In genomic region chr15:65318870-65319356, GRCh38 we compare ENCODE assay signal across 7 cellular contexts. TPM values are rescaled to one million over a fixed set of nuclear protein-coding genes. Genes with fewer than 3 reads are reported as not detected.
A peak's percentile ranks its signal among the peaks of the same experiment; 100 is the strongest.
DNase-seq lines count a peak whose midpoint lies in the region; ATAC-seq and TF ChIP-seq lines count a peak whose summit lies in the region.

No MANE protein-coding gene starts in this region.

- no peaks in the 10 kb centered on the region for H3K9me3 Mint-ChIP-seq in activated T-cell treated with anti-CD3 and anti-CD28 coated beads, Interleukin-2, amount 50 U/mL, for 72 hours

- H3K27ac Mint-ChIP-seq in activated T-cell treated with anti-CD3 and anti-CD28 coated beads, Interleukin-2, amount 50 U/mL, for 72 hours, result peak overlapping the region; percentile 70

- H4K8ac ChIP-seq in neuronal stem cell (ENCODE audit: low read depth, low read length), result no peak overlapping the region

- no peak overlapping the region for H3K9ac ChIP-seq in neuronal stem cell (ENCODE audit: low read depth, low read length, poor library complexity)

- no peak overlapping the region for H3K4ac ChIP-seq in neuronal stem cell (ENCODE audit: low read length)

- no peak for TF ChIP-seq POLR2A in Peyer's patch (IDR thresholded peaks at IDR 0.05)

- peak; percentile 84 to 98 (median 90) for TF ChIP-seq CTCF in Peyer's patch (IDR thresholded peaks at IDR 0.05)
- TF ChIP-seq CTCF in thoracic aorta (IDR thresholded peaks at IDR 0.05), result peak; percentile 91

- no peak overlapping the region for H3K14ac ChIP-seq in neuronal stem cell (ENCODE audit: low read length)

- no peak overlapping the region for H3K4me3 Mint-ChIP-seq in activated T-cell treated with anti-CD3 and anti-CD28 coated beads, Interleukin-2, amount 50 U/mL, for 72 hours

- H3K36me3 ChIP-seq in Peyer's patch (no peaks in the 10 kb centered on the region), neuronal stem cell (replicated peaks in 1 of 2; ENCODE audit: control insufficient read depth in 2 of 2, insufficient read depth in 2 of 2, low read length in 2 of 2) (no peaks in the 10 kb centered on the region), thoracic aorta (no peaks in the 10 kb centered on the region)

- H2AK5ac ChIP-seq in neuronal stem cell (ENCODE audit: low read depth, low read length), result no peak overlapping the region

- no peak overlapping the region for H4K91ac ChIP-seq in neuronal stem cell (ENCODE audit: low read depth, low read length, poor library complexity)

- no CpG with 5 or more reads among the region's 5 CpGs for WGBS in neuronal stem cell (ENCODE audit: extremely low coverage in 2 of 2, insufficient read length in 2 of 2, insufficient replicate concordance in 1 of 2), 2 donors

- peaks cover 7% of the 10 kb centered on the region for H3K4me1 Mint-ChIP-seq in activated T-cell treated with anti-CD3 and anti-CD28 coated beads, Interleukin-2, amount 50 U/mL, for 72 hours (ENCODE audit: low read depth)

- H3K9me3 ChIP-seq in Peyer's patch (no peaks in the 10 kb centered on the region), neuronal stem cell (replicated peaks in 1 of 2; ENCODE audit: control insufficient read depth in 2 of 2, insufficient read depth in 1 of 2, low read depth in 1 of 2, low read length in 2 of 2) (no peaks in the 10 kb centered on the region), thoracic aorta (no peaks in the 10 kb centered on the region)

- no peaks in the 10 kb centered on the region for H3K4me1 ChIP-seq in Peyer's patch
- peaks cover 4 to 7% of the 10 kb centered on the region in 2 donors for H3K4me1 ChIP-seq in neuronal stem cell (ENCODE audit: control insufficient read depth in 2 of 2, insufficient read depth in 1 of 2, low read depth in 1 of 2, low read length in 2 of 2)
- no peaks in the 10 kb centered on the region for H3K4me1 ChIP-seq in thoracic aorta (ENCODE audit: control insufficient read depth in 1 of 2, low read depth in 2 of 2)

- H2BK5ac ChIP-seq in neuronal stem cell (ENCODE audit: low read length), result no peak overlapping the region

- H3K27me3 ChIP-seq in Peyer's patch (no peaks in the 10 kb centered on the region), neuronal stem cell (ENCODE audit: control insufficient read depth in 3 of 3, insufficient read depth in 3 of 3, low read depth in 1 of 3, low read length in 3 of 3) (no peaks in the 10 kb centered on the region), thoracic aorta (replicated peaks; ENCODE audit: insufficient read depth) (no peaks in the 10 kb centered on the region)

- H3K79me1 ChIP-seq in neuronal stem cell (ENCODE audit: low read depth, low read length), result no peaks in the 10 kb centered on the region

- H2AFZ ChIP-seq in neuronal stem cell (ENCODE audit: low read length), result peak overlapping the region; percentile 48

- ATAC-seq in GM18498 (IDR thresholded peaks at IDR 0.05; ENCODE audit: unreplicated experiment), result peak; percentile 59
- peak; percentile 98 to 99 for ATAC-seq in activated T-cell treated with anti-CD3 and anti-CD28 coated beads, Interleukin-2, amount 50 U/mL, for 72 hours (replicated peaks in 1 of 2)
- ATAC-seq in thoracic aorta (ENCODE audit: insufficient number of reproducible peaks, low FRiP score, low read depth), result peak; percentile 81

- H3K4me3 ChIP-seq in Peyer's patch (no peak overlapping the region), neuronal stem cell (ENCODE audit: low read length in 2 of 2) (no peak overlapping the region), thoracic aorta (no peak overlapping the region)

- no peak overlapping the region for H2BK12ac ChIP-seq in neuronal stem cell (ENCODE audit: low read length)

- no peak overlapping the region for H3K18ac ChIP-seq in neuronal stem cell (ENCODE audit: low read length)

- H2BK15ac ChIP-seq in neuronal stem cell (ENCODE audit: low read length), result no peak overlapping the region

- H2BK120ac ChIP-seq in neuronal stem cell (ENCODE audit: low read depth, low read length), result no peak overlapping the region

- peak; percentile 73 to 79 for DNase-seq in Kasumi-1 (lab: John Stamatoyannopoulos, UW)
- peak; percentile 61 to 88 (median 78) for DNase-seq in Peyer's patch
- peak; percentile 73 to 79 for DNase-seq in activated T-cell treated with anti-CD3 and anti-CD28 coated beads, Interleukin-2, amount 50 U/mL, for 72 hours
- peak; percentile 81 for DNase-seq in fibroblast of peridontal ligament (ENCODE audit: extremely low read depth)
- DNase-seq in neuronal stem cell (ENCODE audit: low spot score), result peak; percentile 84
- DNase-seq in thoracic aorta (ENCODE audit: low spot score), result no peak

- no peak overlapping the region for H3K23ac ChIP-seq in neuronal stem cell (ENCODE audit: low read depth, low read length, poor library complexity)

- H3K27ac ChIP-seq in Peyer's patch, result no peak overlapping the region
- H3K27ac ChIP-seq in neuronal stem cell (replicated peaks; ENCODE audit: low read length), result no peak overlapping the region
- no peak overlapping the region for H3K27ac ChIP-seq in thoracic aorta

- H3K36me3 Mint-ChIP-seq in activated T-cell treated with anti-CD3 and anti-CD28 coated beads, Interleukin-2, amount 50 U/mL, for 72 hours (ENCODE audit: insufficient read depth in 2 of 2), result no peaks in the 10 kb centered on the region

- H3K4me2 ChIP-seq in neuronal stem cell (ENCODE audit: insufficient read depth, low read length, poor library complexity, severe bottlenecking), result no peak overlapping the region

- H3K27me3 Mint-ChIP-seq in activated T-cell treated with anti-CD3 and anti-CD28 coated beads, Interleukin-2, amount 50 U/mL, for 72 hours (ENCODE audit: low read depth), result no peaks in the 10 kb centered on the region

RNA-seq across cellular contexts. Expression of gene RNU5B-1, which starts 14.4 kb away (rescaled TPM):
- not detected for total RNA-seq in Peyer's patch
- not detected for total RNA-seq in activated T-cell treated with anti-CD3 and anti-CD28 coated beads, Interleukin-2, amount 50 U/mL, for 72 hours
- not detected for polyA plus RNA-seq in neuronal stem cell (2013, experiment 1 of 2)
- not detected for polyA plus RNA-seq in neuronal stem cell (2013, experiment 2 of 2)
- total RNA-seq in thoracic aorta, result not detected

RNA-seq across cellular contexts. Expression of gene RNU5A-1, which starts 23.1 kb away (rescaled TPM):
- not detected for total RNA-seq in Peyer's patch
- not detected for total RNA-seq in activated T-cell treated with anti-CD3 and anti-CD28 coated beads, Interleukin-2, amount 50 U/mL, for 72 hours
- not detected for polyA plus RNA-seq in neuronal stem cell (2013, experiment 1 of 2)
- polyA plus RNA-seq in neuronal stem cell (2013, experiment 2 of 2), result not detected
- not detected for total RNA-seq in thoracic aorta

RNA-seq across cellular contexts. Expression of gene PARP16, which starts 32.2 kb away (rescaled TPM):
- total RNA-seq in Peyer's patch, result 10 to 100 TPM in 1 of 4 donors, 1 to 10 TPM in 3; 7.0 to 23.1 (median 8.1) TPM
- total RNA-seq in activated T-cell treated with anti-CD3 and anti-CD28 coated beads, Interleukin-2, amount 50 U/mL, for 72 hours, result 10 to 100 TPM; 25.4 to 31.9 TPM
- polyA plus RNA-seq in neuronal stem cell (2013, experiment 1 of 2), result 11.4 TPM
- polyA plus RNA-seq in neuronal stem cell (2013, experiment 2 of 2), result 12.0 TPM
- 10 to 100 TPM in 1 of 2 donors, 1 to 10 TPM in 1; 7.2 to 15.4 TPM for total RNA-seq in thoracic aorta

RNA-seq across cellular contexts. Expression of gene IGDCC3, which starts 58.9 kb away (rescaled TPM):
- not detected for total RNA-seq in Peyer's patch
- total RNA-seq in activated T-cell treated with anti-CD3 and anti-CD28 coated beads, Interleukin-2, amount 50 U/mL, for 72 hours, result not detected
- 69.2 TPM for polyA plus RNA-seq in neuronal stem cell (2013, experiment 1 of 2)
- 70.9 TPM for polyA plus RNA-seq in neuronal stem cell (2013, experiment 2 of 2)
- not detected for total RNA-seq in thoracic aorta
